17 cellular contexts compared by ENCODE assay signal in the genomic region with DNA sequence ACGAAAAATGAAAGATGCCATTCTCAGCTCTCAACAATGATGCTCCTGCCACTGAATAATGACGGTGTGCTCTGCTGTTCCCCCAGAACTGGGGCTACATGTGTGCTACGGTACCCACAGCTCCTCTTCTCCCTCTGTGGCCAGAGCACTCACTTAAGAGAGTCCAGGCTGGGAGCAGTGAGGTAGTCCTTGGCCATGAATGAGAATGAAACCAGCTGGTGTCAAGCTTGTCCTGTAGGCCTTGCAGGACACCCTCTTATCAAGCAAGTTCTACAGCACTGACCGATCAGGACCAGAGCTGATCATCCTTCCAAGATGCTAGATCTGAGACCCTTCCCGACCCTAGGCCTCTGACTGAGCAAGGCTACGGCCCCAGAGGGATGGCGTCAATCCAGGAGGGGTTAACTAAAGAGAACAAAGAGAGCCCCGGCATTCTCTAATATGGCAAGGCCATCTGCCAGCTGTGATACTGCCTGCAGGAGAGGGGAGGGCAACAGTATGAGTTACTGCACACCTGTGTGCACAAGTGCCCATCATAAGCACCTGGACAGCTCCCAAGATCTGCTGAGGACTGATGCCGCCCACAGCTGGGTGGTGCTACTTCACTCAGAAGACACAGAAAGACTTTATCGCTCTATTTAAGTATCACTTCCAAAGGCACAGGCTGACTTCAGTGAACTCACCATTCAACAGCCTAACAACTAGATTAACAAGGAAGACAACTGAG. TPM values are rescaled to one million over a fixed set of nuclear protein-coding genes. Genes with fewer than 3 reads are reported as not detected.
DNase-seq lines count a peak whose midpoint lies in the region; ATAC-seq, FAIRE-seq and TF ChIP-seq lines count a peak whose summit lies in the region.
"Had no signal": no experiment of that assay in that cellular context is flagged by ENCODE, and none has a peak within 500 bp of the region (broad histone marks: within the 10 kb centered on the region; RNA-seq: fewer than 3 reads in every experiment).

No MANE protein-coding gene starts in this region.

- no peak for DNase-seq in activated CD4-positive, alpha-beta T cell treated with anti-CD3 and anti-CD28 coated beads, Interleukin-2, amount 10 ng/mL, durations not matched to agents 7 days and 5 days
- no peak for DNase-seq in activated CD4-positive, alpha-beta T cell treated with anti-CD3 and anti-CD28 coated beads for 1 hour
- DNase-seq in NCI-H510A (lab: John Stamatoyannopoulos, UW) (peak; percentile 77), colonic mucosa (peak; percentile 75), small intestine (peak; percentile 26), sciatic nerve (ENCODE audit: low spot score) (no peak)
- DNase-seq in central memory CD4-positive, alpha-beta T cell, result no peak
- DNase-seq: amygdala, COR-L47, Kasumi-1, NCI-H2227 treated with DMSO at 0.1 percent for 48 hours, uterus had no signal

- FAIRE-seq in small intestine (lab: Jason Lieb, UNC), result no peak
- FAIRE-seq: A549, frontal cortex had no signal

- POLR2A ChIA-PET in activated CD4-positive, alpha-beta T cell treated with anti-CD3 and anti-CD28 coated beads, Interleukin-2, amount 10 ng/mL, durations not matched to agents 7 days and 5 days (lab: Charles Lee), result no interaction called here

- no peak for TF ChIP-seq CTCF in colonic mucosa (IDR thresholded peaks at IDR 0.05)

- CTCF ChIA-PET in activated CD4-positive, alpha-beta T cell treated with anti-CD3 and anti-CD28 coated beads, Interleukin-2, amount 10 ng/mL, durations not matched to agents 7 days and 5 days (lab: Charles Lee), result interaction anchor here (0.7 to 2.3 kb wide), 4 partner anchors 13 to 30 kb away, joined by 3 to 8 read pairs (median 3); partner anchors contain the start of gene APPL2

- H3K4me3 ChIP-seq in colonic mucosa (no peak overlapping the region), small intestine (ENCODE audit: low read depth in 1 of 2, low read length in 2 of 2) (no peak overlapping the region)
- H3K4me3 ChIP-seq: A549, Peyer's patch, uterus had no signal

- H3K4me1 Mint-ChIP-seq in activated CD4-positive, alpha-beta T cell treated with anti-CD3 and anti-CD28 coated beads, Interleukin-2, amount 10 ng/mL, durations not matched to agents 7 days and 5 days, result no peaks in the 10 kb centered on the region

- peaks cover 28% of the 10 kb centered on the region for H3K36me3 Mint-ChIP-seq in activated CD4-positive, alpha-beta T cell treated with anti-CD3 and anti-CD28 coated beads, Interleukin-2, amount 10 ng/mL, durations not matched to agents 7 days and 5 days (ENCODE audit: low read depth)

- no peak overlapping the region for H3K4me3 Mint-ChIP-seq in activated CD4-positive, alpha-beta T cell treated with anti-CD3 and anti-CD28 coated beads, Interleukin-2, amount 10 ng/mL, durations not matched to agents 7 days and 5 days
- H3K4me3 Mint-ChIP-seq: natural killer cell treated with Interleukin-12 subunit alpha and Interleukin-12 subunit beta and Interleukin-15 and Interleukin-18, amount 100 ng/mL, for 72 hours had no signal

- ATAC-seq in HG03460 (IDR thresholded peaks at IDR 0.05; ENCODE audit: unreplicated experiment), result no peak
- ATAC-seq in sciatic nerve, result no peak
- ATAC-seq: natural killer cell treated with Interleukin-12 subunit alpha and Interleukin-12 subunit beta and Interleukin-15 and Interleukin-18, amount 100 ng/mL, for 72 hours had no signal

- H3K27ac Mint-ChIP-seq in activated CD4-positive, alpha-beta T cell treated with anti-CD3 and anti-CD28 coated beads, Interleukin-2, amount 10 ng/mL, durations not matched to agents 7 days and 5 days, result peak overlapping the region; percentile 25
- H3K27ac Mint-ChIP-seq: natural killer cell treated with Interleukin-12 subunit alpha and Interleukin-12 subunit beta and Interleukin-15 and Interleukin-18, amount 100 ng/mL, for 72 hours had no signal

- H3K27ac ChIP-seq in colonic mucosa, result peak overlapping the region; percentile 17
- no peak overlapping the region for H3K27ac ChIP-seq in small intestine (ENCODE audit: low read depth in 1 of 2, low read length in 1 of 2)
- H3K27ac ChIP-seq: A549, uterus had no signal

- H3K9ac ChIP-seq in colonic mucosa (ENCODE audit: low read depth in 2 of 2, low read length in 2 of 2), result no peak overlapping the region

- H3K36me3 ChIP-seq in colonic mucosa (peaks cover 9% of the 10 kb centered on the region), small intestine (ENCODE audit: control insufficient read depth in 2 of 2, insufficient read depth in 2 of 2, low read length in 2 of 2) (peaks cover 14 to 32% of the 10 kb centered on the region in 2 donors)
- H3K36me3 ChIP-seq: uterus had no signal

- H3K4me1 ChIP-seq in colonic mucosa (peaks cover 4% of the 10 kb centered on the region), small intestine (ENCODE audit: control insufficient read depth in 2 of 2, insufficient read depth in 1 of 2, low read depth in 1 of 2, low read length in 1 of 2) (no peaks in the 10 kb centered on the region)
- H3K4me1 ChIP-seq: A549, Peyer's patch, uterus had no signal

- no peaks in the 10 kb centered on the region for H3K9me3 Mint-ChIP-seq in activated CD4-positive, alpha-beta T cell treated with anti-CD3 and anti-CD28 coated beads, Interleukin-2, amount 10 ng/mL, durations not matched to agents 7 days and 5 days
- H3K9me3 Mint-ChIP-seq: natural killer cell treated with Interleukin-12 subunit alpha and Interleukin-12 subunit beta and Interleukin-15 and Interleukin-18, amount 100 ng/mL, for 72 hours had no signal

- intact Hi-C loops in colonic mucosa (cut with DNase I) (no loop called here), sciatic nerve (cut with DNase I) (no loop called here)

- H3K27me3 ChIP-seq in colonic mucosa (no peaks in the 10 kb centered on the region), small intestine (ENCODE audit: control insufficient read depth in 2 of 2, insufficient read depth in 2 of 2, low read length in 2 of 2) (no peaks in the 10 kb centered on the region)
- H3K27me3 ChIP-seq: Peyer's patch, uterus had no signal

- no peaks in the 10 kb centered on the region for H3K27me3 Mint-ChIP-seq in activated CD4-positive, alpha-beta T cell treated with anti-CD3 and anti-CD28 coated beads, Interleukin-2, amount 10 ng/mL, durations not matched to agents 7 days and 5 days
- H3K27me3 Mint-ChIP-seq: natural killer cell treated with Interleukin-12 subunit alpha and Interleukin-12 subunit beta and Interleukin-15 and Interleukin-18, amount 100 ng/mL, for 72 hours had no signal

- no peaks in the 10 kb centered on the region for H3K9me3 ChIP-seq in colonic mucosa
- no peaks in the 10 kb centered on the region for H3K9me3 ChIP-seq in small intestine (ENCODE audit: control insufficient read depth, low read depth)
- H3K9me3 ChIP-seq: A549, Peyer's patch, uterus had no signal

- 69 to 88% (median 74%) methylated on average over 10 of the region's 10 CpGs for WGBS in small intestine, 3 donors

RNA-seq across cellular contexts. Expression of gene APPL2, which starts 30.5 kb away (rescaled TPM):
- 10 to 100 TPM; 24.6 to 27.3 TPM for total RNA-seq in activated CD4-positive, alpha-beta T cell treated with anti-CD3 and anti-CD28 coated beads, Interleukin-2, amount 10 ng/mL, durations not matched to agents 7 days and 5 days
- total RNA-seq in colonic mucosa, result 10 to 100 TPM; 70.8 to 86.0 TPM
- 10 to 100 TPM; 22.8 to 85.9 (median 79.6) TPM for polyA plus RNA-seq in small intestine
- total RNA-seq in sciatic nerve, result 53.4 TPM

Comparison
In these comparisons a context has a peak if more than half of its experiments do, and no peak if none do; other contexts are left out.
1. DNase-seq: peak in NCI-H510A (single experiment), colonic mucosa (single experiment) and small intestine (single experiment); none in activated CD4-positive, alpha-beta T cell treated with anti-CD3 and anti-CD28 coated beads, Interleukin-2, amount 10 ng/mL, durations not matched to agents 7 days and 5 days (single experiment), activated CD4-positive, alpha-beta T cell treated with anti-CD3 and anti-CD28 coated beads for 1 hour (single experiment), sciatic nerve (single experiment) and central memory CD4-positive, alpha-beta T cell (single experiment).